Comparison of ENCODE assay signal across 10 cellular contexts in genomic region chr10:77835669-77836086, GRCh38.
DNase-seq lines count a peak whose midpoint lies in the region; ATAC-seq and TF ChIP-seq lines count a peak whose summit lies in the region.
"Had no signal": no experiment of that assay in that cellular context is flagged by ENCODE, and none has a peak within 500 bp of the region (broad histone marks: within the 10 kb centered on the region; RNA-seq: fewer than 3 reads in every experiment).

No MANE protein-coding gene starts in this region.

- H3F3A ChIP-seq in MM.1S (ENCODE audit: insufficient read depth, low read length), result 0 out of 2 replicates have a peak, but pooled peaks cover 4% of the 10 kb centered on the region

- POLR2A ChIA-PET in CD4-positive, alpha-beta T cell (lab: Charles Lee), result interaction anchor here (0.6 to 0.9 kb wide), 2 partner anchors 8 to 9 kb away, joined by 3 to 5 read pairs; no protein-coding TSS in a partner anchor
- POLR2A ChIA-PET in WTC11 (lab: Charles Lee), result interaction anchor here (0.6 kb wide), 1 partner anchor 138 kb away, joined by 3 read pairs; no protein-coding TSS in a partner anchor

- H3K4me3 ChIP-seq in MM.1S (ENCODE audit: low read length), result 0 out of 2 replicates have a peak overlapping the region, but pooled peaks have one; percentile 25
- peak overlapping the region in 7 of 59 donors; percentile 1 to 29 (median 5) for H3K4me3 ChIP-seq in dorsolateral prefrontal cortex
- peak overlapping the region; percentile 0 to 5 for H3K4me3 ChIP-seq in neutrophil (ENCODE audit: low read depth in 1 of 2, low read length in 1 of 2)

- no peak for DNase-seq in CD4-positive, alpha-beta T cell
- no peak for DNase-seq in MM.1S
- DNase-seq in dorsolateral prefrontal cortex, result no peak
- no peak for DNase-seq in iPS-NIHi11 (ENCODE audit: low spot score)
- no peak for DNase-seq in NCI-H1048 (lab: John Stamatoyannopoulos, UW)
- no peak for DNase-seq in WTC11 (ENCODE audit: low spot score)
- DNase-seq: DMS 273 treated with DMSO at 0.1 percent for 48 hours; stimulated activated naive B cell treated with anti-CD40 and anti-IgM and Interleukin-4, amounts not matched to agents 10 μg/mL and 1 μg/mL and 100 μg/mL, for 72 hours had no signal

- peak overlapping the region; percentile 62 for H3K4me2 ChIP-seq in MM.1S (ENCODE audit: low read depth, low read length)

- no peaks in the 10 kb centered on the region for H3K79me2 ChIP-seq in MM.1S (ENCODE audit: low read length)

- peak overlapping the region; percentile 18 for H3K27ac ChIP-seq in CD4-positive, alpha-beta T cell (ENCODE audit: low read depth, low read length)
- H3K27ac ChIP-seq in MM.1S (ENCODE audit: low read length), result peak overlapping the region; percentile 83
- peak overlapping the region in 32 of 59 donors; percentile 1 to 74 (median 50) for H3K27ac ChIP-seq in dorsolateral prefrontal cortex
- H3K27ac ChIP-seq in neutrophil, result peak overlapping the region; percentile 90

- no peak for ATAC-seq in CD4-positive, alpha-beta T cell (ENCODE audit: poor library complexity)
- ATAC-seq in WTC11, result no peak
- ATAC-seq in GM21367 (IDR thresholded peaks at IDR 0.05; ENCODE audit: unreplicated experiment), result no peak

- no peaks in the 10 kb centered on the region for H3K36me3 Mint-ChIP-seq in CD4-positive, alpha-beta T cell (ENCODE audit: low read depth)
- peaks cover 31% of the 10 kb centered on the region for H3K36me3 Mint-ChIP-seq in WTC11
- H3K36me3 Mint-ChIP-seq: stimulated activated naive B cell treated with anti-CD40 and anti-IgM and Interleukin-4, amounts not matched to agents 10 μg/mL and 1 μg/mL and 100 μg/mL, for 72 hours had no signal

- no peaks in the 10 kb centered on the region for H3K9me2 ChIP-seq in MM.1S (replicated peaks; ENCODE audit: insufficient read depth, low read length)

- H3K4me3 Mint-ChIP-seq in CD4-positive, alpha-beta T cell, result no peak overlapping the region
- no peak overlapping the region for H3K4me3 Mint-ChIP-seq in WTC11

- CTCF ChIA-PET in CD4-positive, alpha-beta T cell (lab: Charles Lee), result interaction anchor here (1.2 kb wide), 1 partner anchor 11 kb away, joined by 4 read pairs; no protein-coding TSS in a partner anchor
- CTCF ChIA-PET in WTC11 (lab: Charles Lee), result interaction anchor here (1.4 to 3.5 kb wide), 2 partner anchors 11 to 55 kb away, joined by 3 to 41 read pairs; no protein-coding TSS in a partner anchor

- no peaks in the 10 kb centered on the region for H3K27me3 ChIP-seq in CD4-positive, alpha-beta T cell (ENCODE audit: control insufficient read depth, insufficient read depth, low read length)
- H3K27me3 ChIP-seq in MM.1S (replicated peaks; ENCODE audit: insufficient read depth, low read length) (no peaks in the 10 kb centered on the region), dorsolateral prefrontal cortex (no peaks in the 10 kb centered on the region), neutrophil (no peaks in the 10 kb centered on the region)

- intact Hi-C loops in CD4-positive, alpha-beta T cell (cut with DNase I, micrococcal nuclease), result loop anchor here in 1 of 2 experiments (2.0 kb wide), 1 partner anchor 35 kb away; no protein-coding TSS in a partner anchor
- intact Hi-C loops in dorsolateral prefrontal cortex (cut with DNase I), result no loop called here

- no peak overlapping the region for H2AFZ ChIP-seq in MM.1S (ENCODE audit: low read length)

- no peaks in the 10 kb centered on the region for H3K9me3 ChIP-seq in CD4-positive, alpha-beta T cell (ENCODE audit: control insufficient read depth, low read length)
- H3K9me3 ChIP-seq in MM.1S (replicated peaks; ENCODE audit: insufficient read depth, low read length) (no peaks in the 10 kb centered on the region), neutrophil (no peaks in the 10 kb centered on the region)

- no peak for TF ChIP-seq CTCF in CD4-positive, alpha-beta T cell (IDR thresholded peaks at IDR 0.05)
- TF ChIP-seq CTCF in MM.1S (IDR thresholded peaks at IDR 0.05; ENCODE audit: low read length) (no peak), dorsolateral prefrontal cortex (IDR thresholded peaks at IDR 0.05 in 54 of 56, conservative IDR thresholded peaks at IDR 0.05 in 2 of 56; ENCODE audit: low read depth in 1 of 56, partially characterized antibody in 56 of 56) (no peak), neutrophil (IDR thresholded peaks at IDR 0.05) (no peak), WTC11 (IDR thresholded peaks at IDR 0.05) (no peak)

- peaks cover 39% of the 10 kb centered on the region for H3K4me1 Mint-ChIP-seq in CD4-positive, alpha-beta T cell (ENCODE audit: low read depth)
- peaks cover 26% of the 10 kb centered on the region for H3K4me1 Mint-ChIP-seq in WTC11

- no peaks in the 10 kb centered on the region for H4K20me1 ChIP-seq in MM.1S (ENCODE audit: insufficient read depth, low read length)

- H3K36me3 ChIP-seq in MM.1S (replicated peaks; ENCODE audit: insufficient read depth, low read length) (no peaks in the 10 kb centered on the region), neutrophil (no peaks in the 10 kb centered on the region)

- H3K4me1 ChIP-seq in MM.1S (ENCODE audit: low read length) (peaks cover 10% of the 10 kb centered on the region), neutrophil (ENCODE audit: control insufficient read depth in 1 of 2, insufficient read depth in 1 of 2, low read depth in 1 of 2, low read length in 1 of 2) (peaks cover 11 to 14% of the 10 kb centered on the region in 2 experiments)

- no peaks in the 10 kb centered on the region for H3K27me3 Mint-ChIP-seq in CD4-positive, alpha-beta T cell
- H3K27me3 Mint-ChIP-seq in WTC11 (ENCODE audit: low read depth), result no peaks in the 10 kb centered on the region
- H3K27me3 Mint-ChIP-seq: stimulated activated naive B cell treated with anti-CD40 and anti-IgM and Interleukin-4, amounts not matched to agents 10 μg/mL and 1 μg/mL and 100 μg/mL, for 72 hours had no signal

- peak overlapping the region; percentile 49 for H3K9ac ChIP-seq in MM.1S (ENCODE audit: low read length)

- H3K27ac Mint-ChIP-seq in CD4-positive, alpha-beta T cell, result peak overlapping the region; percentile 90
- no peak overlapping the region for H3K27ac Mint-ChIP-seq in WTC11

- H3K9me3 Mint-ChIP-seq in CD4-positive, alpha-beta T cell, result no peaks in the 10 kb centered on the region
- no peaks in the 10 kb centered on the region for H3K9me3 Mint-ChIP-seq in WTC11
- H3K9me3 Mint-ChIP-seq: stimulated activated naive B cell treated with anti-CD40 and anti-IgM and Interleukin-4, amounts not matched to agents 10 μg/mL and 1 μg/mL and 100 μg/mL, for 72 hours had no signal

TF ChIP-seq in WTC11, 78 proteins besides CTCF, POLR2A, EP300 and RAD21 (continues in another document):
- TF ChIP-seq NFATC4 (CRISPR knock-in tag; IDR thresholded peaks at IDR 0.05) (no peak), IRF1 (CRISPR knock-in tag; IDR thresholded peaks at IDR 0.05) (no peak), USF1 (CRISPR knock-in tag; IDR thresholded peaks at IDR 0.05) (no peak), MAX (CRISPR knock-in tag; IDR thresholded peaks at IDR 0.05) (no peak), MLX (CRISPR knock-in tag; IDR thresholded peaks at IDR 0.05) (no peak), ZNF425 (CRISPR knock-in tag; conservative IDR thresholded peaks at IDR 0.05) (no peak), TEAD1 (CRISPR knock-in tag; IDR thresholded peaks at IDR 0.05) (no peak), ZNF219 (CRISPR knock-in tag; IDR thresholded peaks at IDR 0.05; ENCODE audit: borderline replicate concordance) (no peak), MYBL2 (CRISPR knock-in tag; IDR thresholded peaks at IDR 0.05) (no peak)

Comparison
In these comparisons a context has a peak if more than half of its experiments do, and no peak if none do; other contexts are left out.
1. H3K27ac ChIP-seq: peak in every context shown above with its lines; median percentile 90 in neutrophil; 83 in MM.1S; 50 in dorsolateral prefrontal cortex; 18 in CD4-positive, alpha-beta T cell.